Comparison of ENCODE assay signal across 8 cellular contexts in genomic region chr18:58046087-58046793, GRCh38. TPM values are rescaled to one million over a fixed set of nuclear protein-coding genes. Genes with fewer than 3 reads are reported as not detected.
DNase-seq lines count a peak whose midpoint lies in the region; ATAC-seq and TF ChIP-seq lines count a peak whose summit lies in the region.

No MANE protein-coding gene starts in this region.

- no peaks in the 10 kb centered on the region for H3K9me3 Mint-ChIP-seq in CD4-positive, alpha-beta T cell

- H3K4me1 ChIP-seq in Loucy (ENCODE audit: insufficient read depth, low read length, poor library complexity, severe bottlenecking) (peaks cover 41% of the 10 kb centered on the region), muscle layer of colon (ENCODE audit: insufficient read depth, low read length) (peaks cover 22% of the 10 kb centered on the region)

- H3K27me3 ChIP-seq in CD4-positive, alpha-beta T cell (ENCODE audit: control insufficient read depth, insufficient read depth, low read length) = no peaks in the 10 kb centered on the region
- H3K27me3 ChIP-seq in Loucy (ENCODE audit: insufficient read depth, low read length, poor library complexity, severe bottlenecking) (no peaks in the 10 kb centered on the region), muscle layer of colon (ENCODE audit: control insufficient read depth in 1 of 2, insufficient read depth in 2 of 2, low read length in 2 of 2) (no peaks in the 10 kb centered on the region)

- peaks cover 14% of the 10 kb centered on the region for H3K36me3 Mint-ChIP-seq in CD4-positive, alpha-beta T cell (ENCODE audit: low read depth)

- peaks cover 19% of the 10 kb centered on the region for H3K27me3 Mint-ChIP-seq in CD4-positive, alpha-beta T cell

- H3K9ac ChIP-seq in Loucy (ENCODE audit: low read depth, low read length, poor library complexity, severe bottlenecking) = peak overlapping the region; percentile 79
- H3K9ac ChIP-seq in muscle layer of colon (ENCODE audit: low read length) = no peak overlapping the region

- no peaks in the 10 kb centered on the region for H3K9me2 ChIP-seq in Loucy (replicated peaks; ENCODE audit: low read depth, low read length)

- no peak overlapping the region for H2AFZ ChIP-seq in Loucy (ENCODE audit: low read length)

- CTCF ChIA-PET in CD4-positive, alpha-beta T cell (lab: Charles Lee) = no interaction called here

- no peak for TF ChIP-seq CTCF in CD4-positive, alpha-beta T cell (IDR thresholded peaks at IDR 0.05)
- TF ChIP-seq CTCF in Loucy (conservative IDR thresholded peaks at IDR 0.05; ENCODE audit: low read length) = no peak
- no peak for TF ChIP-seq CTCF in cardiac fibroblast (IDR thresholded peaks at IDR 0.05; ENCODE audit: low read depth, low read length)

- H3K27ac ChIP-seq in CD4-positive, alpha-beta T cell (ENCODE audit: low read depth, low read length) = no peak overlapping the region
- no peak overlapping the region for H3K27ac ChIP-seq in muscle layer of colon (ENCODE audit: low read depth, low read length)

- peak overlapping the region; percentile 95 for H3K4me2 ChIP-seq in Loucy (ENCODE audit: low read depth, low read length, poor library complexity, severe bottlenecking)

- ATAC-seq in CD4-positive, alpha-beta T cell (ENCODE audit: poor library complexity) = no peak
- ATAC-seq in left lobe of liver = no peak
- no peak for ATAC-seq in HG03280 (IDR thresholded peaks at IDR 0.05; ENCODE audit: unreplicated experiment)
- no peak for ATAC-seq in HG03457 (IDR thresholded peaks at IDR 0.05; ENCODE audit: unreplicated experiment)

- H3K79me2 ChIP-seq in Loucy (ENCODE audit: insufficient read depth, low read length) = peaks cover 53% of the 10 kb centered on the region

- no peaks in the 10 kb centered on the region for H3K36me3 ChIP-seq in Loucy (ENCODE audit: insufficient read depth, low read length)
- no peaks in the 10 kb centered on the region for H3K36me3 ChIP-seq in muscle layer of colon (ENCODE audit: insufficient read depth, low read length)

- in situ Hi-C loops in KBM-7 (cut with MboI; ENCODE audit: low pct_unique_long_range_greater_than_20kb, low sequenced_read_pairs) = no loop called here

- peaks cover 2% of the 10 kb centered on the region; the same call in 1 of the 2 replicates for H3F3A ChIP-seq in Loucy (ENCODE audit: low read depth)

- peaks cover 29% of the 10 kb centered on the region for H3K4me1 Mint-ChIP-seq in CD4-positive, alpha-beta T cell (ENCODE audit: low read depth)

- peaks cover 9% of the 10 kb centered on the region for H4K20me1 ChIP-seq in Loucy (ENCODE audit: insufficient read depth, low read length, poor library complexity, severe bottlenecking)

- H3K27ac Mint-ChIP-seq in CD4-positive, alpha-beta T cell = peak overlapping the region; percentile 75

- DNase-seq in CD4-positive, alpha-beta T cell = no peak
- DNase-seq in cardiac fibroblast (ENCODE audit: low read depth in 2 of 2) (no peak), left lobe of liver (ENCODE audit: low spot score) (no peak), KBM-7 (no peak)

- no peaks in the 10 kb centered on the region for H3K9me3 ChIP-seq in CD4-positive, alpha-beta T cell (ENCODE audit: control insufficient read depth, low read length)
- H3K9me3 ChIP-seq in Loucy (ENCODE audit: insufficient read depth, low read depth, low read length) (no peaks in the 10 kb centered on the region), muscle layer of colon (ENCODE audit: low read length) (no peaks in the 10 kb centered on the region)

- intact Hi-C loops in CD4-positive, alpha-beta T cell (cut with DNase I, micrococcal nuclease) = loop anchor here in 1 of 2 experiments (5.0 to 10.0 kb wide), 4 partner anchors 136 to 719 kb away; no protein-coding TSS in a partner anchor

- H3K4me3 Mint-ChIP-seq in CD4-positive, alpha-beta T cell = peak overlapping the region; percentile 97

- H3K4me3 ChIP-seq in Loucy (ENCODE audit: low read length, poor library complexity, severe bottlenecking) (peak overlapping the region; percentile 96), cardiac fibroblast (replicated peaks in 1 of 2; ENCODE audit: low read depth in 2 of 2, low read length in 2 of 2) (peak overlapping the region; percentile 71 to 84), muscle layer of colon (ENCODE audit: low read depth in 1 of 2, low read length in 2 of 2) (peak overlapping the region; percentile 71 to 79)

- POLR2A ChIA-PET in CD4-positive, alpha-beta T cell (lab: Charles Lee) = no interaction called here

RNA-seq across cellular contexts. Expression of gene NEDD4L, which starts 2.2 kb away (rescaled TPM):
- 10 to 100 TPM; 11.2 to 13.7 TPM for total RNA-seq in CD4-positive, alpha-beta T cell
- 22.3 TPM for total RNA-seq in left lobe of liver
